Comparison of ENCODE assay signal across 1 cellular context in the genomic region with DNA sequence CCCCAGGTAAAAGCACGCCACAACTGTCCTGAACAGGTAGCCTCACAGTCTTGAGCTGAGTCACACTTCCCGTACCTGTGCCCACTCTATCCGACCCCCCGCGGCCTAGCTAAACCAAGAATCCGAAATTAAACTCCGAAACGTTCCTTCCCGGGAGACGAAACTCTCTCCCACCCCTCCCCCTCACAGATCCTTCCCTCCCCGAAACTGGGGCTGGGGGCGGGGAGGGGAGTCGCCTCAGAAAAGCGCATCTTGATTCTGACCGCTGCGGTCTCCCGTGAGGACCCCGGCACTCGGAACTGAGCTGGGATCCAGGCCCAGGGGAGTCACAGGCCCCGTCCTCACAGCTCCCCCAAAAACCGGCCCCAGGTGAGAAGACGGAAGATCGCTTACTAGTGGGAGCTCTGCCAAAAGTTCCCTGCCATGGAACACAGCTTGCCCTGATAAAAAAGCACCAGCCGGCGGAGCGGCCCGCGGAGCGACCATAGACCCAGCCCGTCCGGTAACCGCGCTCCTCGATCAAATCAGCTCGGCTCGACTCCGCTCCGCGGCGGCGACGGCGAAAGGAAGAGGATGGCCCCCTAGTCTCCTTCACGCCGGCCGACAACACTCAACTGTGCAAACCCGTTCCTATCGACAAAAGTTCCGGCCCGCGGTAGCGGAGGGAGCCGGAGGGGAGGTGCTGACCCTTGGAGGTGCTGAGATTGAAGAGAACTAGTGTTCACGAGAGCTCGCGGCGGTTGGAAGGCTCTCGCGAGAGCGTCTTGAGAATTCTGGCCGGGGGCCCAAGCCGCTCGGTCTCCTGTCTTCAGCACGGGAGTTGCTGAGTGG.
TF ChIP-seq lines count a peak whose summit lies in the region.

A gene with protein sequence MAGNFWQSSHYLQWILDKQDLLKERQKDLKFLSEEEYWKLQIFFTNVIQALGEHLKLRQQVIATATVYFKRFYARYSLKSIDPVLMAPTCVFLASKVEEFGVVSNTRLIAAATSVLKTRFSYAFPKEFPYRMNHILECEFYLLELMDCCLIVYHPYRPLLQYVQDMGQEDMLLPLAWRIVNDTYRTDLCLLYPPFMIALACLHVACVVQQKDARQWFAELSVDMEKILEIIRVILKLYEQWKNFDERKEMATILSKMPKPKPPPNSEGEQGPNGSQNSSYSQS (minus strand): TSS at position 558 of the 831 bp plus-strand sequence. CDS start 133 bp downstream, at position 425.

TF ChIP-seq in HEK293, 187 proteins besides CTCF, POLR2A, EP300 and RAD21 (continued from another document):
- TF ChIP-seq, protein P1, sequence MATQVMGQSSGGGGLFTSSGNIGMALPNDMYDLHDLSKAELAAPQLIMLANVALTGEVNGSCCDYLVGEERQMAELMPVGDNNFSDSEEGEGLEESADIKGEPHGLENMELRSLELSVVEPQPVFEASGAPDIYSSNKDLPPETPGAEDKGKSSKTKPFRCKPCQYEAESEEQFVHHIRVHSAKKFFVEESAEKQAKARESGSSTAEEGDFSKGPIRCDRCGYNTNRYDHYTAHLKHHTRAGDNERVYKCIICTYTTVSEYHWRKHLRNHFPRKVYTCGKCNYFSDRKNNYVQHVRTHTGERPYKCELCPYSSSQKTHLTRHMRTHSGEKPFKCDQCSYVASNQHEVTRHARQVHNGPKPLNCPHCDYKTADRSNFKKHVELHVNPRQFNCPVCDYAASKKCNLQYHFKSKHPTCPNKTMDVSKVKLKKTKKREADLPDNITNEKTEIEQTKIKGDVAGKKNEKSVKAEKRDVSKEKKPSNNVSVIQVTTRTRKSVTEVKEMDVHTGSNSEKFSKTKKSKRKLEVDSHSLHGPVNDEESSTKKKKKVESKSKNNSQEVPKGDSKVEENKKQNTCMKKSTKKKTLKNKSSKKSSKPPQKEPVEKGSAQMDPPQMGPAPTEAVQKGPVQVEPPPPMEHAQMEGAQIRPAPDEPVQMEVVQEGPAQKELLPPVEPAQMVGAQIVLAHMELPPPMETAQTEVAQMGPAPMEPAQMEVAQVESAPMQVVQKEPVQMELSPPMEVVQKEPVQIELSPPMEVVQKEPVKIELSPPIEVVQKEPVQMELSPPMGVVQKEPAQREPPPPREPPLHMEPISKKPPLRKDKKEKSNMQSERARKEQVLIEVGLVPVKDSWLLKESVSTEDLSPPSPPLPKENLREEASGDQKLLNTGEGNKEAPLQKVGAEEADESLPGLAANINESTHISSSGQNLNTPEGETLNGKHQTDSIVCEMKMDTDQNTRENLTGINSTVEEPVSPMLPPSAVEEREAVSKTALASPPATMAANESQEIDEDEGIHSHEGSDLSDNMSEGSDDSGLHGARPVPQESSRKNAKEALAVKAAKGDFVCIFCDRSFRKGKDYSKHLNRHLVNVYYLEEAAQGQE (tag by site-specific recombination; IDR thresholded peaks at IDR 0.05): peak; percentile 63; the same call in 1 of the 2 replicates
- TF ChIP-seq ZNF133 (tag by site-specific recombination; IDR thresholded peaks at IDR 0.05) (no peak), BCL11A (tag by site-specific recombination; IDR thresholded peaks at IDR 0.05; ENCODE audit: low read depth) (peak; percentile 36; the same call in 1 of the 2 replicates), GLIS2 (tag by site-specific recombination; IDR thresholded peaks at IDR 0.05) (peak; percentile 61), ZNF423 (tag by site-specific recombination; IDR thresholded peaks at IDR 0.05) (no peak), IKZF3 (tag by site-specific recombination; IDR thresholded peaks at IDR 0.05) (0 out of 2 replicates have a peak, but pooled peaks have one; percentile 24), ZNF112 (tag by site-specific recombination; IDR thresholded peaks at IDR 0.05) (no peak), ZSCAN16 (tag by site-specific recombination; IDR thresholded peaks at IDR 0.05) (no peak), ZNF266 (tag by site-specific recombination; IDR thresholded peaks at IDR 0.05; ENCODE audit: low read depth) (no peak), SP7 (tag by site-specific recombination; IDR thresholded peaks at IDR 0.05) (peak; percentile 90), ZFP37 (tag by site-specific recombination; IDR thresholded peaks at IDR 0.05) (peak; percentile 94), KLF7 (tag by site-specific recombination; IDR thresholded peaks at IDR 0.05; ENCODE audit: borderline replicate concordance) (no peak; the same call in 1 of the 2 replicates), ZNF621 (tag by site-specific recombination; IDR thresholded peaks at IDR 0.05) (no peak), ZNF560 (tag by site-specific recombination; IDR thresholded peaks at IDR 0.05; ENCODE audit: borderline replicate concordance) (no peak), FEZF1 (tag by site-specific recombination; IDR thresholded peaks at IDR 0.05) (no peak), ZNF140 (tag by site-specific recombination; IDR thresholded peaks at IDR 0.05) (no peak), KLF10 (tag by site-specific recombination; IDR thresholded peaks at IDR 0.05) (peak; percentile 66; the same call in 1 of the 2 replicates), ZNF558 (tag by site-specific recombination; IDR thresholded peaks at IDR 0.05) (0 out of 2 replicates have a peak, but pooled peaks have one; percentile 60), SP2 (tag by site-specific recombination; IDR thresholded peaks at IDR 0.05) (peak; percentile 60), ZNF214 (tag by site-specific recombination; IDR thresholded peaks at IDR 0.05; ENCODE audit: borderline replicate concordance) (no peak), ZNF146 (tag by site-specific recombination; IDR thresholded peaks at IDR 0.05) (no peak), ZNF776 (tag by site-specific recombination; IDR thresholded peaks at IDR 0.05; ENCODE audit: borderline replicate concordance) (no peak), ZNF16 (tag by site-specific recombination; IDR thresholded peaks at IDR 0.05; ENCODE audit: low read depth) (0 out of 2 replicates have a peak, but pooled peaks have one; percentile 11), ZNF248 (tag by site-specific recombination; IDR thresholded peaks at IDR 0.05) (no peak), ZNF174 (tag by site-specific recombination; IDR thresholded peaks at IDR 0.05) (no peak), ZNF48 (tag by site-specific recombination; IDR thresholded peaks at IDR 0.05) (no peak), ZNF138 (tag by site-specific recombination; IDR thresholded peaks at IDR 0.05; ENCODE audit: borderline replicate concordance) (no peak), KLF8 (tag by site-specific recombination; IDR thresholded peaks at IDR 0.05) (peak; percentile 93), ZNF654 (tag by site-specific recombination; IDR thresholded peaks at IDR 0.05; ENCODE audit: low read depth) (no peak), ZNF792 (tag by site-specific recombination; IDR thresholded peaks at IDR 0.05) (no peak), ZNF610 (tag by site-specific recombination; IDR thresholded peaks at IDR 0.05; ENCODE audit: borderline replicate concordance) (peak; percentile 92), ZNF555 (tag by site-specific recombination; conservative IDR thresholded peaks at IDR 0.05) (no peak)
- TF ChIP-seq, protein P2, sequence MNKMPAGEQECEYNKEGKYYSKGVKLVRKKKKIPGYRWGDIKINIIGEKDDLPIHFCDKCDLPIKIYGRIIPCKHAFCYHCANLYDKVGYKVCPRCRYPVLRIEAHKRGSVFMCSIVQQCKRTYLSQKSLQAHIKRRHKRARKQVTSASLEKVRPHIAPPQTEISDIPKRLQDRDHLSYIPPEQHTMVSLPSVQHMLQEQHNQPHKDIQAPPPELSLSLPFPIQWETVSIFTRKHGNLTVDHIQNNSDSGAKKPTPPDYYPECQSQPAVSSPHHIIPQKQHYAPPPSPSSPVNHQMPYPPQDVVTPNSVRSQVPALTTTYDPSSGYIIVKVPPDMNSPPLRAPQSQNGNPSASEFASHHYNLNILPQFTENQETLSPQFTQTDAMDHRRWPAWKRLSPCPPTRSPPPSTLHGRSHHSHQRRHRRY (tag by site-specific recombination; IDR thresholded peaks at IDR 0.05): no peak
- TF ChIP-seq, protein P3, sequence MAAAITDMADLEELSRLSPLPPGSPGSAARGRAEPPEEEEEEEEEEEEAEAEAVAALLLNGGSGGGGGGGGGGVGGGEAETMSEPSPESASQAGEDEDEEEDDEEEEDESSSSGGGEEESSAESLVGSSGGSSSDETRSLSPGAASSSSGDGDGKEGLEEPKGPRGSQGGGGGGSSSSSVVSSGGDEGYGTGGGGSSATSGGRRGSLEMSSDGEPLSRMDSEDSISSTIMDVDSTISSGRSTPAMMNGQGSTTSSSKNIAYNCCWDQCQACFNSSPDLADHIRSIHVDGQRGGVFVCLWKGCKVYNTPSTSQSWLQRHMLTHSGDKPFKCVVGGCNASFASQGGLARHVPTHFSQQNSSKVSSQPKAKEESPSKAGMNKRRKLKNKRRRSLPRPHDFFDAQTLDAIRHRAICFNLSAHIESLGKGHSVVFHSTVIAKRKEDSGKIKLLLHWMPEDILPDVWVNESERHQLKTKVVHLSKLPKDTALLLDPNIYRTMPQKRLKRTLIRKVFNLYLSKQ (tag by site-specific recombination; IDR thresholded peaks at IDR 0.05; ENCODE audit: borderline replicate concordance): no peak
- TF ChIP-seq, protein P4, sequence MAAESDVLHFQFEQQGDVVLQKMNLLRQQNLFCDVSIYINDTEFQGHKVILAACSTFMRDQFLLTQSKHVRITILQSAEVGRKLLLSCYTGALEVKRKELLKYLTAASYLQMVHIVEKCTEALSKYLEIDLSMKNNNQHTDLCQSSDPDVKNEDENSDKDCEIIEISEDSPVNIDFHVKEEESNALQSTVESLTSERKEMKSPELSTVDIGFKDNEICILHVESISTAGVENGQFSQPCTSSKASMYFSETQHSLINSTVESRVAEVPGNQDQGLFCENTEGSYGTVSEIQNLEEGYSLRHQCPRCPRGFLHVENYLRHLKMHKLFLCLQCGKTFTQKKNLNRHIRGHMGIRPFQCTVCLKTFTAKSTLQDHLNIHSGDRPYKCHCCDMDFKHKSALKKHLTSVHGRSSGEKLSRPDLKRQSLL (tag by site-specific recombination; IDR thresholded peaks at IDR 0.05): peak; percentile 71; the same call in 1 of the 2 replicates
TF ChIP-seq in HEK293: peak in this region for 81.
